ENCODE assay signal across 8 cellular contexts in the genomic region with DNA sequence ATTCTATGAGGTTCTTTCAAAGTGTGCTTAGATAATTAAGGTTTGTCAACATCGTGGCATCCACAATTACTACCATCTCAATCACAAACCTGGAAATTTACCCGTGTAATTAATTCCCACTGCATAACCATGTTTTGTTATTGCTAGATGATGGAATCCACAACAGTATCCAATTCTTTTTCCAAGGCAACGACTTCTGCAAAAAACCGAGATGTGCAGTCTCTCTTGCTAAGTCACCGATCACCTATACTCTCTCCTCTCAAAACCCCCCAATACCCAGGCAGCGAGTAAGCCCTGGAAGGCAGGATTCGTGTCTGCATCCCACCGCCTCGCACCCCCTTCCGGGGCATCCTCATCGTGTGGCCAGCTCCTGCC. TPM values are rescaled to one million over a fixed set of nuclear protein-coding genes. Genes with fewer than 3 reads are reported as not detected.
DNase-seq lines count a peak whose midpoint lies in the region; TF ChIP-seq lines count a peak whose summit lies in the region.

No MANE protein-coding gene starts in this region.

- peak overlapping the region; percentile 90 to 95 (median 95) for H3K27ac Mint-ChIP-seq in H9
- H3K27ac Mint-ChIP-seq in activated CD4-positive, alpha-beta memory T cell treated with anti-CD3 and anti-CD28 coated beads, Interleukin-2, amount 10 ng/mL, durations not matched to agents 7 days and 5 days = peak overlapping the region; percentile 66

- H3K27me3 Mint-ChIP-seq in H9 (ENCODE audit: low read depth) = no peaks in the 10 kb centered on the region
- H3K27me3 Mint-ChIP-seq in activated CD4-positive, alpha-beta memory T cell treated with anti-CD3 and anti-CD28 coated beads, Interleukin-2, amount 10 ng/mL, durations not matched to agents 7 days and 5 days = no peaks in the 10 kb centered on the region

- CTCF ChIA-PET in activated CD4-positive, alpha-beta memory T cell treated with anti-CD3 and anti-CD28 coated beads, Interleukin-2, amount 10 ng/mL, durations not matched to agents 7 days and 5 days (lab: Charles Lee) = interaction anchor here (1.2 to 3.4 kb wide), 2 partner anchors 11 to 33 kb away, joined by 4 to 24 read pairs; no protein-coding TSS in a partner anchor
- CTCF ChIA-PET in HEK293T (lab: Yijun Ruan, JAX) = interaction anchor here (0.6 to 1.4 kb wide), 4 partner anchors 99 to 198 kb away, joined by 3 to 7 read pairs (median 3); no protein-coding TSS in a partner anchor

- no peak overlapping the region for H3K23ac ChIP-seq in H9 (ENCODE audit: insufficient read length, low read depth, low read length)

- no peaks in the 10 kb centered on the region for H3K27me3 ChIP-seq in ACC112 (ENCODE audit: insufficient read depth, low read length)
- no peaks in the 10 kb centered on the region for H3K27me3 ChIP-seq in H9 (ENCODE audit: insufficient read depth, low read length)
- no peaks in the 10 kb centered on the region for H3K27me3 ChIP-seq in iPS-20b (ENCODE audit: insufficient read depth, low read length)
- H3K27me3 ChIP-seq in suprapubic skin = no peaks in the 10 kb centered on the region

- peaks cover under 1% of the 10 kb centered on the region for H4K20me1 ChIP-seq in H9 (ENCODE audit: control insufficient read depth, insufficient read depth, insufficient read length)

- H3K27ac ChIP-seq in ACC112 (ENCODE audit: low read depth, low read length) (peak overlapping the region; percentile 61), H9 (ENCODE audit: insufficient read length, low read depth, low read length) (peak overlapping the region; percentile 49), iPS-20b (ENCODE audit: low read length) (peak overlapping the region; percentile 62), suprapubic skin (peak overlapping the region; percentile 94)

- H3K14ac ChIP-seq in H9 (ENCODE audit: insufficient read depth, low read length) = peak overlapping the region; percentile 91

- H3K9ac ChIP-seq in H9 (ENCODE audit: extremely low read depth, insufficient read length, low read length) (peak overlapping the region; percentile 66), iPS-20b (ENCODE audit: low read depth, low read length) (peak overlapping the region; percentile 93)

- H3K36me3 ChIP-seq in ACC112 (ENCODE audit: insufficient read depth, low read length) = peaks cover 15% of the 10 kb centered on the region
- H3K36me3 ChIP-seq in iPS-20b (ENCODE audit: insufficient read depth, low read depth, low read length) = peaks cover 26% of the 10 kb centered on the region
- no peaks in the 10 kb centered on the region for H3K36me3 ChIP-seq in suprapubic skin

- H2BK5ac ChIP-seq in H9 (ENCODE audit: insufficient read length, low read length) = no peak overlapping the region

- DNase-seq in H9 (no peak), suprapubic skin (ENCODE audit: low spot score in 2 of 2) (no peak), GM13977 (ENCODE audit: low spot score) (no peak), HEK293T (ENCODE audit: extremely low spot score) (no peak), islet precursor cell (no peak)
- no peak for DNase-seq in activated CD4-positive, alpha-beta memory T cell treated with anti-CD3 and anti-CD28 coated beads, Interleukin-2, amount 10 ng/mL, durations not matched to agents 7 days and 5 days

- H2BK20ac ChIP-seq in H9 (ENCODE audit: low read depth, low read length, poor library complexity, severe bottlenecking) = no peak overlapping the region

- no peak for TF ChIP-seq EP300 in suprapubic skin (IDR thresholded peaks at IDR 0.05)

- peak overlapping the region; percentile 80 for H3K4me2 ChIP-seq in H9 (ENCODE audit: insufficient read depth, insufficient read length, low read length)

- no peak overlapping the region for H4K5ac ChIP-seq in H9 (ENCODE audit: insufficient read length, low read depth, low read length)

- H3K4me3 Mint-ChIP-seq in H9 = peak overlapping the region; percentile 79 to 84
- H3K4me3 Mint-ChIP-seq in activated CD4-positive, alpha-beta memory T cell treated with anti-CD3 and anti-CD28 coated beads, Interleukin-2, amount 10 ng/mL, durations not matched to agents 7 days and 5 days = peak overlapping the region; percentile 82

- in situ Hi-C loops in GM13977 (cut with MboI; ENCODE audit: low pct_unique_long_range_greater_than_20kb, low sequenced_read_pairs, unreplicated experiment) = no loop called here

- peaks cover 11% of the 10 kb centered on the region for H3K23me2 ChIP-seq in H9 (ENCODE audit: insufficient read length, low read depth, low read length, poor library complexity, severe bottlenecking)

- TF ChIP-seq CTCF in H9 (conservative IDR thresholded peaks at IDR 0.05) = no peak
- TF ChIP-seq CTCF in suprapubic skin (IDR thresholded peaks at IDR 0.05) = no peak
- no peak for TF ChIP-seq CTCF in GM13977 (IDR thresholded peaks at IDR 0.05; ENCODE audit: extremely low read depth, insufficient read depth, missing control alignments)

- no peak overlapping the region for H3T11ph ChIP-seq in H9 (ENCODE audit: low read length)

- no peak for TF ChIP-seq POLR2A in suprapubic skin (IDR thresholded peaks at IDR 0.05)

- H3K18ac ChIP-seq in H9 (ENCODE audit: insufficient read length, low read depth, low read length) = peak overlapping the region; percentile 76

- POLR2A ChIA-PET in activated CD4-positive, alpha-beta memory T cell treated with anti-CD3 and anti-CD28 coated beads, Interleukin-2, amount 10 ng/mL, durations not matched to agents 7 days and 5 days (lab: Charles Lee) = interaction anchor here (0.6 to 3.0 kb wide), 18 partner anchors 9 to 147 kb away, joined by 3 to 39 read pairs (median 4); a partner anchor contains a TSS
- POLR2A ChIA-PET in HEK293T (lab: Yijun Ruan, JAX) = interaction anchor here (0.7 to 2.6 kb wide), 11 partner anchors 9 to 147 kb away, joined by 3 to 12 read pairs (median 5); a partner anchor contains a TSS

- H3K9me3 ChIP-seq in H9 (ENCODE audit: control insufficient read depth, low read depth, low read length) (no peaks in the 10 kb centered on the region), iPS-20b (ENCODE audit: insufficient read depth, low read depth, low read length) (no peaks in the 10 kb centered on the region), suprapubic skin (no peaks in the 10 kb centered on the region)

- peaks cover 15 to 20% (median 20%) of the 10 kb centered on the region in 3 experiments for H3K36me3 Mint-ChIP-seq in H9 (ENCODE audit: insufficient read depth in 1 of 3, low read depth in 3 of 3)
- peaks cover 21% of the 10 kb centered on the region for H3K36me3 Mint-ChIP-seq in activated CD4-positive, alpha-beta memory T cell treated with anti-CD3 and anti-CD28 coated beads, Interleukin-2, amount 10 ng/mL, durations not matched to agents 7 days and 5 days (ENCODE audit: low read depth)

- H2BK12ac ChIP-seq in H9 (ENCODE audit: insufficient read length, low read depth, low read length) = no peak overlapping the region

- no peak overlapping the region for H4K8ac ChIP-seq in H9 (replicated peaks; ENCODE audit: insufficient read length, low read depth, low read length)

- no peak overlapping the region for H2BK15ac ChIP-seq in H9 (ENCODE audit: low read depth, low read length)

- H3K79me1 ChIP-seq in H9 (ENCODE audit: insufficient read depth, low read depth, low read length, poor library complexity, severe bottlenecking) = no peaks in the 10 kb centered on the region

- no peak overlapping the region for H3K4ac ChIP-seq in H9 (ENCODE audit: low read depth, low read length)

- H3K79me2 ChIP-seq in ACC112 (ENCODE audit: control insufficient read depth, insufficient read depth, low read length, unreplicated experiment) (peaks cover 50% of the 10 kb centered on the region), H9 (ENCODE audit: insufficient read depth, low read length) (peaks cover 39% of the 10 kb centered on the region)

- no peak overlapping the region for H4K91ac ChIP-seq in H9 (ENCODE audit: insufficient read length, low read depth, low read length)

- H3K4me1 ChIP-seq in ACC112 (ENCODE audit: control insufficient read depth, insufficient read depth, low read length, unreplicated experiment) (peaks cover 32% of the 10 kb centered on the region), H9 (ENCODE audit: insufficient read depth, low read length) (no peaks in the 10 kb centered on the region; the same call in 1 of the 2 replicates), iPS-20b (ENCODE audit: insufficient read depth, low read length) (peaks cover 10% of the 10 kb centered on the region), suprapubic skin (peaks cover 53% of the 10 kb centered on the region)

- peak overlapping the region; percentile 89 for H3K4me3 ChIP-seq in ACC112 (ENCODE audit: low read depth, low read length)
- peak overlapping the region; percentile 93 for H3K4me3 ChIP-seq in iPS-20b (ENCODE audit: low read length)
- H3K4me3 ChIP-seq in suprapubic skin = peak overlapping the region; percentile 98

- no peak overlapping the region for H2BK120ac ChIP-seq in H9 (ENCODE audit: low read depth, low read length, poor library complexity, severe bottlenecking)

- H3K56ac ChIP-seq in H9 (ENCODE audit: insufficient read length, low read depth, low read length) = no peak overlapping the region

- H2AK5ac ChIP-seq in H9 (ENCODE audit: insufficient read length, low read length) = no peak overlapping the region

- H2AFZ ChIP-seq in ACC112 (ENCODE audit: low read length, unreplicated experiment) (peak overlapping the region; percentile 79), H9 (ENCODE audit: low read length) (no peak overlapping the region)

- peaks cover 32 to 35% of the 10 kb centered on the region in 2 experiments for H3K4me1 Mint-ChIP-seq in H9
- peaks cover 43% of the 10 kb centered on the region for H3K4me1 Mint-ChIP-seq in activated CD4-positive, alpha-beta memory T cell treated with anti-CD3 and anti-CD28 coated beads, Interleukin-2, amount 10 ng/mL, durations not matched to agents 7 days and 5 days

- no CpG with 5 or more reads among the region's 11 CpGs for WGBS in H9 (ENCODE audit: extremely low coverage, insufficient read length, low lambda C conversion rate)
- WGBS in suprapubic skin = 1% methylated on average over 10 of the region's 11 CpGs

- no peaks in the 10 kb centered on the region for H3K9me3 Mint-ChIP-seq in H9
- no peaks in the 10 kb centered on the region for H3K9me3 Mint-ChIP-seq in activated CD4-positive, alpha-beta memory T cell treated with anti-CD3 and anti-CD28 coated beads, Interleukin-2, amount 10 ng/mL, durations not matched to agents 7 days and 5 days

TF ChIP-seq in HEK293T, 16 proteins besides CTCF, POLR2A, EP300 and RAD21 (continues in another document):
- no peak for TF ChIP-seq HDGF (IDR thresholded peaks at IDR 0.05; ENCODE audit: borderline replicate concordance)
- TF ChIP-seq ARNT (IDR thresholded peaks at IDR 0.05) = no peak
- TF ChIP-seq NFRKB (IDR thresholded peaks at IDR 0.05) = no peak
- no peak for TF ChIP-seq FOXA1 (IDR thresholded peaks at IDR 0.05)
- no peak for TF ChIP-seq LEF1 (IDR thresholded peaks at IDR 0.05; ENCODE audit: borderline replicate concordance)
- no peak for TF ChIP-seq SUZ12 (IDR thresholded peaks at IDR 0.05)

RNA-seq across cellular contexts. Expression of a gene that starts 0.7 kb away (rescaled TPM):
- total RNA-seq in H9 (2021) (363 and 367 TPM in 2 replicates), suprapubic skin (100 to 1,000 TPM; 201 to 289 (median 243) TPM)
- total RNA-seq in activated CD4-positive, alpha-beta memory T cell treated with anti-CD3 and anti-CD28 coated beads, Interleukin-2, amount 10 ng/mL, durations not matched to agents 7 days and 5 days = 100 to 1,000 TPM; 295 to 320 TPM

RNA-seq across cellular contexts. Expression of a gene that starts 36.3 kb away (rescaled TPM):
- total RNA-seq in H9 (2021) (0.50 and 0.66 TPM in 2 replicates), suprapubic skin (1 to 10 TPM in 3 of 4 donors, under 1 TPM in 1; 0.57 to 4.3 (median 1.6) TPM)
- total RNA-seq in activated CD4-positive, alpha-beta memory T cell treated with anti-CD3 and anti-CD28 coated beads, Interleukin-2, amount 10 ng/mL, durations not matched to agents 7 days and 5 days = 10 to 100 TPM; 31.1 to 32.5 TPM

Comparison
In these comparisons a context has a peak if more than half of its experiments do, and no peak if none do; other contexts are left out.
1. RNA of a gene that starts 36.3 kb away (total RNA-seq): 31.1 to 32.5 TPM in activated CD4-positive, alpha-beta memory T cell treated with anti-CD3 and anti-CD28 coated beads, Interleukin-2, amount 10 ng/mL, durations not matched to agents 7 days and 5 days; 0.57 to 4.3 TPM in suprapubic skin and 0.50 to 0.66 TPM in H9; every median in the first group is over 4 times any median in the second.
2. Peak in every context shown above with its lines, with median percentiles within 50 percentile points of each other: H3K27ac ChIP-seq and H3K4me3 ChIP-seq.